Comparison of ENCODE assay signal across 1 cellular context in the genomic region with DNA sequence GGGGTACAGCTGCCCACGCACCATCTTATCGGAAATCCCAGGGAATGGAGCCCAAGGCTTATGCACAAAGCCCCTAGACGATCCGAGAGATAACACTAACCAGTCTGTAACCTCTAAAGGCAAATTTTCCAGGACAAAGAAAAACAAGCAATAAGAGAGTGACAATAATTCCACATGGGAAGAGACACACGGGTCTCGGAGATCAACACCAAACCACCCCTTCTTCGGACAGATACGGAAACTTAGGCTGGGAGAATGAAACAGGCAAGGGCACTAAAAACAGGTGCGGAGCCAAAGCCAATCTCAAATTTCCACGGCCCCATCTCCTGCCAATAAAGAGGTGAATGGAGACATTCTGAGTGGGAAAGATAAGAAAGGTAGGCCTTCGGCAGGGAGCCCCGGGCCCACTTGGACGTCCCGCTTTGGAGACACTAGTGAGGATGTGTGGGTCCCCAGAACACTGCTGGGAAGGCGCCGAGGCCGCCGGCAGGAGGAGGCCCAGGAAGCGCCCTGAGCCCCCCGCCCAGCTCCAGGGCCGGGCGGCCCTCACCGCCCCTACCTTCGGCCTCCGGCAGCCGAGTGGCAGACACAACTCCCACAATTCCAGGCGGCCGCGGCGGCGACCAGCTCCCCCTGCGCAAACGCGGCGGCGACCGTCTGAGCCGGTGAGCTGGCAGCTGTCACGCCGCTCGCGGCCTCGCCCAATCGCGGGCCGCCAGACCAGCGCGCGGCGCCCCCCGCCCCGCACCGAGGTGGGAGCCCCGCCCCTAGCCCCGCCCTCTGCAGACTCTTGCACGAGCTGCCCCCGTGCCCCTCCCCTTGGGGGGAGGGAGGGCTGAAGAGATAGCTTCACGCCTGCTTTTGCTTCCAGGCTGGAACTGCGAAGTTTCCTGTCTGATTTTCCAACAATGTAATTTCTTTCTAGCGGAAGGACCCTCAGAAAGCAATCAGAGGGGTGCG.
TF ChIP-seq lines count a peak whose summit lies in the region.

Gene SIL1, minus strand, starts transcription at position 659 of the 960 bp plus-strand sequence. CDS start 70,525 bp downstream, outside the sequence.

TF ChIP-seq in HepG2, 621 proteins besides CTCF, POLR2A, EP300 and RAD21 (continued from another document and continues in another):
- peak; percentile 54; the same call in 1 of the 2 replicates for TF ChIP-seq ZNF142 (CRISPR knock-in tag; IDR thresholded peaks at IDR 0.05)
- peak; percentile 14; the same call in 1 of the 2 replicates for TF ChIP-seq ZNF335 (CRISPR knock-in tag; IDR thresholded peaks at IDR 0.05)
- TF ChIP-seq, protein P1, sequence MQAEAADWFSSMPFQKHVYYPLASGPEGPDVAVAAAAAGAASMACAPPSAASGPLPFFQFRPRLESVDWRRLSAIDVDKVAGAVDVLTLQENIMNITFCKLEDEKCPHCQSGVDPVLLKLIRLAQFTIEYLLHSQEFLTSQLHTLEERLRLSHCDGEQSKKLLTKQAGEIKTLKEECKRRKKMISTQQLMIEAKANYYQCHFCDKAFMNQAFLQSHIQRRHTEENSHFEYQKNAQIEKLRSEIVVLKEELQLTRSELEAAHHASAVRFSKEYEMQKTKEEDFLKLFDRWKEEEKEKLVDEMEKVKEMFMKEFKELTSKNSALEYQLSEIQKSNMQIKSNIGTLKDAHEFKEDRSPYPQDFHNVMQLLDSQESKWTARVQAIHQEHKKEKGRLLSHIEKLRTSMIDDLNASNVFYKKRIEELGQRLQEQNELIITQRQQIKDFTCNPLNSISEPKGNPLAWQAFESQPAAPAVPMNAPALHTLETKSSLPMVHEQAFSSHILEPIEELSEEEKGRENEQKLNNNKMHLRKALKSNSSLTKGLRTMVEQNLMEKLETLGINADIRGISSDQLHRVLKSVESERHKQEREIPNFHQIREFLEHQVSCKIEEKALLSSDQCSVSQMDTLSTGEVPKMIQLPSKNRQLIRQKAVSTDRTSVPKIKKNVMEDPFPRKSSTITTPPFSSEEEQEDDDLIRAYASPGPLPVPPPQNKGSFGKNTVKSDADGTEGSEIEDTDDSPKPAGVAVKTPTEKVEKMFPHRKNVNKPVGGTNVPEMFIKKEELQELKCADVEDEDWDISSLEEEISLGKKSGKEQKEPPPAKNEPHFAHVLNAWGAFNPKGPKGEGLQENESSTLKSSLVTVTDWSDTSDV (CRISPR knock-in tag; IDR thresholded peaks at IDR 0.05), result 0 out of 2 replicates have a peak, but pooled peaks have one; percentile 13
- TF ChIP-seq, protein P2, sequence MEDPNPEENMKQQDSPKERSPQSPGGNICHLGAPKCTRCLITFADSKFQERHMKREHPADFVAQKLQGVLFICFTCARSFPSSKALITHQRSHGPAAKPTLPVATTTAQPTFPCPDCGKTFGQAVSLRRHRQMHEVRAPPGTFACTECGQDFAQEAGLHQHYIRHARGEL (CRISPR knock-in tag; IDR thresholded peaks at IDR 0.05), result no peak
- TF ChIP-seq ZNF501 (CRISPR knock-in tag; IDR thresholded peaks at IDR 0.05), result peak; percentile 80
- no peak for TF ChIP-seq NCOA1 (CRISPR knock-in tag; IDR thresholded peaks at IDR 0.05)
- TF ChIP-seq HIVEP1 (CRISPR knock-in tag; IDR thresholded peaks at IDR 0.05), result peak; percentile 36; the same call in 1 of the 2 replicates
- TF ChIP-seq, protein P3, sequence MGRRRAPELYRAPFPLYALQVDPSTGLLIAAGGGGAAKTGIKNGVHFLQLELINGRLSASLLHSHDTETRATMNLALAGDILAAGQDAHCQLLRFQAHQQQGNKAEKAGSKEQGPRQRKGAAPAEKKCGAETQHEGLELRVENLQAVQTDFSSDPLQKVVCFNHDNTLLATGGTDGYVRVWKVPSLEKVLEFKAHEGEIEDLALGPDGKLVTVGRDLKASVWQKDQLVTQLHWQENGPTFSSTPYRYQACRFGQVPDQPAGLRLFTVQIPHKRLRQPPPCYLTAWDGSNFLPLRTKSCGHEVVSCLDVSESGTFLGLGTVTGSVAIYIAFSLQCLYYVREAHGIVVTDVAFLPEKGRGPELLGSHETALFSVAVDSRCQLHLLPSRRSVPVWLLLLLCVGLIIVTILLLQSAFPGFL (CRISPR knock-in tag; IDR thresholded peaks at IDR 0.05), result no peak
- no peak for TF ChIP-seq ZKSCAN8 (CRISPR knock-in tag; IDR thresholded peaks at IDR 0.05; ENCODE audit: borderline replicate concordance)
- TF ChIP-seq HDAC6 (IDR thresholded peaks at IDR 0.05; ENCODE audit: low read depth, low read length), result no peak
- TF ChIP-seq ZNF337 (CRISPR knock-in tag; IDR thresholded peaks at IDR 0.05; ENCODE audit: borderline replicate concordance, low read depth), result no peak
- no peak for TF ChIP-seq ZNF275 (CRISPR knock-in tag; IDR thresholded peaks at IDR 0.05; ENCODE audit: borderline replicate concordance)
- TF ChIP-seq RNF2 (conservative IDR thresholded peaks at IDR 0.05; ENCODE audit: low read depth), result 0 out of 2 replicates have a peak, but pooled peaks have one; percentile 20
- TF ChIP-seq SMYD3 (CRISPR knock-in tag; IDR thresholded peaks at IDR 0.05), result no peak
- no peak for TF ChIP-seq FOXA1 (IDR thresholded peaks at IDR 0.05)
- TF ChIP-seq FOXA1 (CRISPR knock-in tag; IDR thresholded peaks at IDR 0.05), result no peak
- no peak for TF ChIP-seq HNRNPK (IDR thresholded peaks at IDR 0.05; ENCODE audit: low read depth, low read length, poor library complexity, severe bottlenecking)
- no peak for TF ChIP-seq GFI1 (CRISPR knock-in tag; IDR thresholded peaks at IDR 0.05; ENCODE audit: borderline replicate concordance)
- TF ChIP-seq MTF1 (CRISPR knock-in tag; IDR thresholded peaks at IDR 0.05), result no peak
- TF ChIP-seq, protein P4, sequence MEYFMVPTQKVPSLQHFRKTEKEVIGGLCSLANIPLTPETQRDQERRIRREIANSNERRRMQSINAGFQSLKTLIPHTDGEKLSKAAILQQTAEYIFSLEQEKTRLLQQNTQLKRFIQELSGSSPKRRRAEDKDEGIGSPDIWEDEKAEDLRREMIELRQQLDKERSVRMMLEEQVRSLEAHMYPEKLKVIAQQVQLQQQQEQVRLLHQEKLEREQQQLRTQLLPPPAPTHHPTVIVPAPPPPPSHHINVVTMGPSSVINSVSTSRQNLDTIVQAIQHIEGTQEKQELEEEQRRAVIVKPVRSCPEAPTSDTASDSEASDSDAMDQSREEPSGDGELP (IDR thresholded peaks at IDR 0.05; ENCODE audit: borderline replicate concordance, low read depth), result peak; percentile 51; the same call in 1 of the 2 replicates
- TF ChIP-seq, protein P5, sequence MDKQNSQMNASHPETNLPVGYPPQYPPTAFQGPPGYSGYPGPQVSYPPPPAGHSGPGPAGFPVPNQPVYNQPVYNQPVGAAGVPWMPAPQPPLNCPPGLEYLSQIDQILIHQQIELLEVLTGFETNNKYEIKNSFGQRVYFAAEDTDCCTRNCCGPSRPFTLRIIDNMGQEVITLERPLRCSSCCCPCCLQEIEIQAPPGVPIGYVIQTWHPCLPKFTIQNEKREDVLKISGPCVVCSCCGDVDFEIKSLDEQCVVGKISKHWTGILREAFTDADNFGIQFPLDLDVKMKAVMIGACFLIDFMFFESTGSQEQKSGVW (CRISPR knock-in tag; IDR thresholded peaks at IDR 0.05; ENCODE audit: borderline replicate concordance), result no peak
- no peak for TF ChIP-seq U2AF1 (optimal IDR thresholded peaks at IDR 0.05; ENCODE audit: low read depth, low read length)
- 0 out of 2 replicates have a peak, but pooled peaks have one; percentile 5 for TF ChIP-seq NCOA2 (CRISPR knock-in tag; IDR thresholded peaks at IDR 0.05)
- 0 out of 2 replicates have a peak, but pooled peaks have one; percentile 13 for TF ChIP-seq FOXA3 (CRISPR knock-in tag; IDR thresholded peaks at IDR 0.05)
- no peak for TF ChIP-seq ZNF180 (CRISPR knock-in tag; IDR thresholded peaks at IDR 0.05; ENCODE audit: borderline replicate concordance, low read depth)
- no peak for TF ChIP-seq THAP9 (CRISPR knock-in tag; IDR thresholded peaks at IDR 0.05; ENCODE audit: borderline replicate concordance)
- no peak for TF ChIP-seq ZBTB33 (CRISPR knock-in tag; IDR thresholded peaks at IDR 0.05)
- no peak for TF ChIP-seq TGIF2 (CRISPR knock-in tag; IDR thresholded peaks at IDR 0.05)
- TF ChIP-seq ZC3H4 (CRISPR knock-in tag; IDR thresholded peaks at IDR 0.05; ENCODE audit: borderline replicate concordance), result no peak
- peak; percentile 74; the same call in 1 of the 2 replicates for TF ChIP-seq ZNF572 (CRISPR knock-in tag; IDR thresholded peaks at IDR 0.05)
- TF ChIP-seq ZSCAN31 (CRISPR knock-in tag; IDR thresholded peaks at IDR 0.05; ENCODE audit: low read depth), result 0 out of 2 replicates have a peak, but pooled peaks have one; percentile 26
- no peak for TF ChIP-seq RORA (CRISPR knock-in tag; IDR thresholded peaks at IDR 0.05)
- TF ChIP-seq ZBTB42 (CRISPR knock-in tag; IDR thresholded peaks at IDR 0.05), result no peak
- TF ChIP-seq MAZ (IDR thresholded peaks at IDR 0.05; ENCODE audit: borderline replicate concordance, low read depth, low read length), result peak; percentile 93
- TF ChIP-seq MAZ (CRISPR knock-in tag; IDR thresholded peaks at IDR 0.05; ENCODE audit: low read depth), result peak; percentile 88
